In genomic region chr16:1458336-1458976, GRCh38 we compare ENCODE assay signal across 11 cellular contexts. TPM values are rescaled to one million over a fixed set of nuclear protein-coding genes. Genes with fewer than 3 reads are reported as not detected.
A peak's percentile ranks its signal among the peaks of the same experiment; 100 is the strongest.
DNase-seq lines count a peak whose midpoint lies in the region; ATAC-seq, FAIRE-seq and TF ChIP-seq lines count a peak whose summit lies in the region.
"Had no signal": no experiment of that assay in that cellular context is flagged by ENCODE, and none has a peak within 500 bp of the region (broad histone marks: within the 10 kb centered on the region; RNA-seq: fewer than 3 reads in every experiment).

No MANE protein-coding gene starts in this region.

- no peaks in the 10 kb centered on the region for H3K4me1 Mint-ChIP-seq in nephron progenitor cell

- H3F3A ChIP-seq in SK-N-SH (replicated peaks; ENCODE audit: insufficient read depth), result no peaks in the 10 kb centered on the region

- WGBS in SK-N-SH (ENCODE audit: low lambda C conversion rate), result 94% methylated on average over 20 of the region's 26 CpGs

- H3K36me3 ChIP-seq in SK-N-SH (replicated peaks in 1 of 2; ENCODE audit: control insufficient read depth in 1 of 2, insufficient read depth in 2 of 2, low read length in 1 of 2), result peaks cover 0 to 41% of the 10 kb centered on the region in 2 experiments

- H3K27me3 Mint-ChIP-seq in nephron progenitor cell (ENCODE audit: low read depth, poor library complexity), result no peaks in the 10 kb centered on the region

- no peaks in the 10 kb centered on the region for H3K9me3 ChIP-seq in SK-N-SH

- H4K20me1 ChIP-seq in SK-N-SH (ENCODE audit: insufficient read depth), result no peaks in the 10 kb centered on the region

- H3K4me3 Mint-ChIP-seq in nephron progenitor cell, result no peak overlapping the region

- no peaks in the 10 kb centered on the region for H3K9me3 Mint-ChIP-seq in nephron progenitor cell

- H3K27me3 ChIP-seq in SK-N-SH (ENCODE audit: insufficient read depth), result no peaks in the 10 kb centered on the region

- no peaks in the 10 kb centered on the region for H3K4me1 ChIP-seq in SK-N-SH (ENCODE audit: control insufficient read depth in 1 of 2, insufficient read depth in 2 of 2, low read depth in 1 of 2, low read length in 1 of 2)

- peak overlapping the region; percentile 59 for H3K27ac Mint-ChIP-seq in nephron progenitor cell

- POLR2A ChIA-PET in SK-N-SH (lab: Yijun Ruan, JAX), result interaction anchor here (0.7 kb wide), 1 partner anchor 51 kb away, joined by 3 read pairs; no protein-coding TSS in a partner anchor

- TF ChIP-seq RAD21 in SK-N-SH (IDR thresholded peaks at IDR 0.05; ENCODE audit: low read length), result no peak

- H3K4me2 ChIP-seq in SK-N-SH, result no peak overlapping the region

- peaks cover 8% of the 10 kb centered on the region for H3K36me3 Mint-ChIP-seq in nephron progenitor cell (ENCODE audit: low read depth)

- H3K79me2 ChIP-seq in SK-N-SH (ENCODE audit: insufficient read depth), result no peaks in the 10 kb centered on the region

- H2AFZ ChIP-seq in SK-N-SH (ENCODE audit: low read depth), result no peak overlapping the region

- no peak overlapping the region for H3K9ac ChIP-seq in SK-N-SH

- TF ChIP-seq EP300 in SK-N-SH (IDR thresholded peaks at IDR 0.05; ENCODE audit: borderline replicate concordance in 1 of 2, low read depth in 1 of 2, low read length in 1 of 2), result no peak

- H3K9me2 ChIP-seq in SK-N-SH, result no peaks in the 10 kb centered on the region

- no peak for FAIRE-seq in RCC 7860 (lab: Jason Lieb, UNC)

- no peak for ATAC-seq in GM18502 (IDR thresholded peaks at IDR 0.05; ENCODE audit: poor library complexity, unreplicated experiment)

- no peak for TF ChIP-seq CTCF in nephron progenitor cell (IDR thresholded peaks at IDR 0.05)
- no peak for TF ChIP-seq CTCF in SK-N-SH (IDR thresholded peaks at IDR 0.05)

- no peak overlapping the region for H3K27ac ChIP-seq in SK-N-SH (ENCODE audit: low read depth in 2 of 2, low read length in 1 of 2)

- peak; percentile 46 for DNase-seq in Ammon's horn (ENCODE audit: low spot score)
- peak; percentile 73 for DNase-seq in CD1c-positive myeloid dendritic cell (ENCODE audit: extremely low spot score)
- peak; percentile 56 to 72 for DNase-seq in activated T-cell treated with anti-CD3 and anti-CD28 coated beads, Interleukin-2, amount 50 U/mL, for 48 hours
- DNase-seq in nephron progenitor cell, result no peak
- no peak for DNase-seq in RCC 7860 (ENCODE audit: low spot score)
- no peak for DNase-seq in ureter (ENCODE audit: low spot score)
- DNase-seq in SK-N-SH, result no peak
- DNase-seq: KG1, NCI-H1694 had no signal

- no peak overlapping the region for H3K4me3 ChIP-seq in SK-N-SH (ENCODE audit: low read depth in 2 of 2, low read length in 1 of 2)

- CTCF ChIA-PET in SK-N-SH (lab: Yijun Ruan, JAX), result interaction anchor here (0.7 kb wide), 1 partner anchor 42 kb away, joined by 3 read pairs; no protein-coding TSS in a partner anchor

TF ChIP-seq in SK-N-SH, 30 proteins besides CTCF, POLR2A, EP300 and RAD21:
- TF ChIP-seq FOXM1 (IDR thresholded peaks at IDR 0.05; ENCODE audit: low read depth) (no peak), IRF3 (IDR thresholded peaks at IDR 0.05; ENCODE audit: low read depth, low read length) (no peak)

RNA-seq across cellular contexts. Expression of gene CCDC154, which starts 14.1 kb away (rescaled TPM):
- total RNA-seq in ureter, result 2.0 TPM
- polyA plus RNA-seq in SK-N-SH (2012; rRNA removed), result 0.35 and 0.41 TPM in 2 replicates
- 0.03 and 0.10 TPM in 2 replicates for polyA plus RNA-seq in SK-N-SH (2012; cell fraction: cytosol; rRNA removed)
- 3.6 and 6.9 TPM in 2 replicates for polyA plus RNA-seq in SK-N-SH (2012; cell fraction: nucleus; rRNA removed)

RNA-seq across cellular contexts. Expression of gene CLCN7, which starts 16.4 kb away (rescaled TPM):
- total RNA-seq in ureter, result 77.5 TPM
- polyA plus RNA-seq in SK-N-SH (2012; rRNA removed), result 22.7 and 44.3 TPM in 2 replicates
- polyA plus RNA-seq in SK-N-SH (2012; cell fraction: cytosol; rRNA removed), result 17.7 and 21.3 TPM in 2 replicates
- polyA plus RNA-seq in SK-N-SH (2012; cell fraction: nucleus; rRNA removed), result 152 and 419 TPM in 2 replicates

RNA-seq across cellular contexts. Expression of gene PERCC1, which starts 27.6 kb away (rescaled TPM):
- not detected for total RNA-seq in ureter
- not detected in 2 replicates for polyA plus RNA-seq in SK-N-SH (2012; rRNA removed)
- polyA plus RNA-seq in SK-N-SH (2012; cell fraction: cytosol; rRNA removed), result not detected in 2 replicates
- polyA plus RNA-seq in SK-N-SH (2012; cell fraction: nucleus; rRNA removed), result not detected in 2 replicates
- total RNA-seq: temporal lobe had no signal

RNA-seq across cellular contexts. Expression of gene PTX4, which starts 30.3 kb away (rescaled TPM):
- 0.34 TPM for total RNA-seq in ureter
- polyA plus RNA-seq in SK-N-SH (2012; rRNA removed), result not detected in 2 replicates
- not detected in 2 replicates for polyA plus RNA-seq in SK-N-SH (2012; cell fraction: cytosol; rRNA removed)
- 0.06 TPM in 1 of 2 replicates, not detected in the other for polyA plus RNA-seq in SK-N-SH (2012; cell fraction: nucleus; rRNA removed)
- total RNA-seq: temporal lobe had no signal

RNA-seq across cellular contexts. Expression of gene TELO2, which starts 34.7 kb away (rescaled TPM):
- total RNA-seq in ureter, result 58.7 TPM
- 19.1 and 24.2 TPM in 2 replicates for polyA plus RNA-seq in SK-N-SH (2012; rRNA removed)
- polyA plus RNA-seq in SK-N-SH (2012; cell fraction: cytosol; rRNA removed), result 4.1 and 7.9 TPM in 2 replicates
- 119 and 154 TPM in 2 replicates for polyA plus RNA-seq in SK-N-SH (2012; cell fraction: nucleus; rRNA removed)

Comparison
In these comparisons a context has a peak if more than half of its experiments do, and no peak if none do; other contexts are left out.
1. DNase-seq: peak in Ammon's horn (single experiment), CD1c-positive myeloid dendritic cell (single experiment) and activated T-cell treated with anti-CD3 and anti-CD28 coated beads, Interleukin-2, amount 50 U/mL, for 48 hours (2 of 2); none in nephron progenitor cell (single experiment), RCC 7860 (single experiment), ureter (single experiment) and SK-N-SH (single experiment).